Comparison of ENCODE assay signal across 1 cellular context in genomic region chr1:78114034-78114956, GRCh38.
TF ChIP-seq lines count a peak whose summit lies in the region.

No MANE protein-coding gene starts in this region.

TF ChIP-seq in GM23338, 12 proteins besides CTCF, POLR2A, EP300 and RAD21 (continued from another document):
- TF ChIP-seq ZNF114 (CRISPR knock-in tag; IDR thresholded peaks at IDR 0.05) = no peak
- TF ChIP-seq REST (IDR thresholded peaks at IDR 0.05; ENCODE audit: unreplicated experiment) = no peak
TF ChIP-seq in GM23338: peak in this region for 0.
